In genomic region chr2:122001441-122001874, GRCh38 we compare ENCODE assay signal across 23 cellular contexts.
"Had no signal": no experiment of that assay in that cellular context is flagged by ENCODE, and none has a peak within 500 bp of the region (broad histone marks: within the 10 kb centered on the region; RNA-seq: fewer than 3 reads in every experiment).

No MANE protein-coding gene starts in this region.

- H3K4me3 Mint-ChIP-seq: activated naive CD4-positive, alpha-beta T cell treated with anti-CD3 and anti-CD28 coated beads, Interleukin-2, amount 10 ng/mL, durations not matched to agents 7 days and 5 days; activated naive CD8-positive, alpha-beta T cell treated with anti-CD3 and anti-CD28 coated beads, Interleukin-2, amount 10 ng/mL, durations not matched to agents 7 days and 5 days; activated T-cell treated with anti-CD3 and anti-CD28 coated beads, Interleukin-2, amount 50 U/mL, for 24 hours; brain; effector memory CD8-positive, alpha-beta T cell; nephron progenitor cell had no signal

- H3K27ac ChIP-seq: ascending aorta, cardiac muscle cell, foreskin keratinocyte, heart right ventricle, suprapubic skin, transverse colon, VCaP had no signal

- H3K9me3 Mint-ChIP-seq: activated naive CD4-positive, alpha-beta T cell treated with anti-CD3 and anti-CD28 coated beads, Interleukin-2, amount 10 ng/mL, durations not matched to agents 7 days and 5 days; activated naive CD8-positive, alpha-beta T cell treated with anti-CD3 and anti-CD28 coated beads, Interleukin-2, amount 10 ng/mL, durations not matched to agents 7 days and 5 days; activated T-cell treated with anti-CD3 and anti-CD28 coated beads, Interleukin-2, amount 50 U/mL, for 24 hours; effector memory CD8-positive, alpha-beta T cell had no signal

- H3K27ac Mint-ChIP-seq: activated naive CD4-positive, alpha-beta T cell treated with anti-CD3 and anti-CD28 coated beads, Interleukin-2, amount 10 ng/mL, durations not matched to agents 7 days and 5 days; activated naive CD8-positive, alpha-beta T cell treated with anti-CD3 and anti-CD28 coated beads, Interleukin-2, amount 10 ng/mL, durations not matched to agents 7 days and 5 days; activated T-cell treated with anti-CD3 and anti-CD28 coated beads, Interleukin-2, amount 50 U/mL, for 24 hours; brain; effector memory CD8-positive, alpha-beta T cell; nephron progenitor cell had no signal

- H3K27me3 ChIP-seq: ascending aorta, cardiac muscle cell, foreskin keratinocyte, transverse colon had no signal

- H3K36me3 ChIP-seq: ascending aorta, cardiac muscle cell, heart right ventricle, suprapubic skin, transverse colon had no signal

- H3K4me3 ChIP-seq: ascending aorta, cardiac muscle cell, heart right ventricle, suprapubic skin, transverse colon had no signal

- H3K27me3 Mint-ChIP-seq: activated naive CD4-positive, alpha-beta T cell treated with anti-CD3 and anti-CD28 coated beads, Interleukin-2, amount 10 ng/mL, durations not matched to agents 7 days and 5 days; activated T-cell treated with anti-CD3 and anti-CD28 coated beads, Interleukin-2, amount 50 U/mL, for 24 hours had no signal

- H3K9me3 ChIP-seq: ascending aorta, heart right ventricle, suprapubic skin, transverse colon had no signal

- H3K4me1 Mint-ChIP-seq: activated naive CD4-positive, alpha-beta T cell treated with anti-CD3 and anti-CD28 coated beads, Interleukin-2, amount 10 ng/mL, durations not matched to agents 7 days and 5 days; activated naive CD8-positive, alpha-beta T cell treated with anti-CD3 and anti-CD28 coated beads, Interleukin-2, amount 10 ng/mL, durations not matched to agents 7 days and 5 days; brain had no signal

- DNase-seq: activated CD4-positive, alpha-beta T cell treated with anti-CD3 and anti-CD28 coated beads for 48 hours; activated CD4-positive, alpha-beta T cell treated with anti-CD3 and anti-CD28 coated beads, Interleukin-2, amount 50 U/mL, for 48 hours; activated CD8-positive, alpha-beta memory T cell treated with anti-CD3 and anti-CD28 coated beads, Interleukin-2, amount 50 U/mL, for 48 hours; activated gamma-delta T cell; activated naive CD4-positive, alpha-beta T cell treated with anti-CD3 and anti-CD28 coated beads, Interleukin-2, amount 10 ng/mL, durations not matched to agents 7 days and 5 days; activated naive CD8-positive, alpha-beta T cell treated with anti-CD3 and anti-CD28 coated beads, Interleukin-2, amount 10 ng/mL, durations not matched to agents 7 days and 5 days; activated T-cell treated with anti-CD3 and anti-CD28 coated beads, Interleukin-2, amount 50 U/mL, for 24 hours; cortex of kidney; effector memory CD8-positive, alpha-beta T cell; erythroblast; foreskin keratinocyte; heart right ventricle; left ventricle myocardium superior; nephron progenitor cell; nucleus accumbens; right cardiac atrium; stimulated activated naive CD4-positive, alpha-beta T cell; transverse colon had no signal

- H3K36me3 Mint-ChIP-seq: activated naive CD4-positive, alpha-beta T cell treated with anti-CD3 and anti-CD28 coated beads, Interleukin-2, amount 10 ng/mL, durations not matched to agents 7 days and 5 days; activated naive CD8-positive, alpha-beta T cell treated with anti-CD3 and anti-CD28 coated beads, Interleukin-2, amount 10 ng/mL, durations not matched to agents 7 days and 5 days; brain had no signal

- H3K4me1 ChIP-seq: ascending aorta, foreskin keratinocyte had no signal
